9 cellular contexts compared by ENCODE assay signal in the genomic region with DNA sequence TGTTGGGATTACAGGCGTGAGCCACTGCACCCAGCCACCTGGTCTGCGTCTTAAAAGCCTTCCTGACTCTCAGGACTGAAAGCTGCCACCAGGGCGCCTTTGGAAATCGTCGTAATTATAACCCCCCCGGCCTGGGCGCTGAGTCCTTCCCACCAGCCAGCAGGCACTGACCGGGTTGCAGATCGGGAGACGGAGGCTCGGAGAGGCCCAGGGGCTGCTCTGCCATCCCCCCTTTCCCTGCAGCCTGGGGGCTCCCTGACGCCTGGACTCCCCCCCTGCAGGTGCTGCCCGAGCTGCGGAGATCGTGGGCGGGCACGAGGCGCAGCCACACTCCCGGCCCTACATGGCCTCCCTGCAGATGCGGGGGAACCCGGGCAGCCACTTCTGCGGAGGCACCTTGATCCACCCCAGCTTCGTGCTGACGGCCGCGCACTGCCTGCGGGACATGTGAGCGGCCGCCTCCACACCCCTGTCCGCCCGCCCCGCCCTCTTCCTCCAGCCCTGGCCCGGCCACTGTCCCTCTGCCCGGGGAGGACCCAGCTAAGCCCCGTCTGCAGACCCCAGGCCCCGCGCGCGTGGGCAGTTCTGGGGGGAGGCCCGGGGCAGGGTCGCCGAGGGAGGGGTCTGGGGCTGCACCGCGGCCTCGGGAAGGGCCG. TPM values are rescaled to one million over a fixed set of nuclear protein-coding genes. Genes with fewer than 3 reads are reported as not detected.
DNase-seq lines count a peak whose midpoint lies in the region; ATAC-seq and TF ChIP-seq lines count a peak whose summit lies in the region.
"Had no signal": no experiment of that assay in that cellular context is flagged by ENCODE, and none has a peak within 500 bp of the region (broad histone marks: within the 10 kb centered on the region; RNA-seq: fewer than 3 reads in every experiment).

No MANE protein-coding gene starts in this region.

- no TSS peak for BruUV-seq in Panc1 (replicated peaks; lab: Mats Ljungman, UMichigan)

- DNase-seq in H7 (peak; percentile 87), Panc1 (ENCODE audit: low read depth, low spot score) (no peak), cardiac muscle cell (ENCODE audit: low read depth in 1 of 2, low spot score in 1 of 2) (peak in 1 of 2 donors; percentile 71), retina (peak; percentile 55), NCI-H187 (lab: John Stamatoyannopoulos, UW) (no peak), cerebellar nuclear complex (lab: John Stamatoyannopoulos, UW) (no peak), substantia nigra (lab: John Stamatoyannopoulos, UW) (no peak), NCI-H1092 treated with DMSO at 0.1 percent for 48 hours (lab: John Stamatoyannopoulos, UW) (no peak)
- DNase-seq: effector memory CD8-positive, alpha-beta T cell had no signal

- H3K4me3 ChIP-seq in H7 (ENCODE audit: insufficient read depth, low read depth, low read length) (peak overlapping the region; percentile 32), Panc1 (ENCODE audit: low read depth in 2 of 2, low read length in 2 of 2) (peak overlapping the region; percentile 30 to 45), cardiac muscle cell (peak overlapping the region; percentile 15)

- in situ Hi-C loops in Panc1 (cut with HindIII; ENCODE audit: low pct_unique_long_range_greater_than_20kb, low sequenced_read_pairs), result no loop called here

- POLR2A ChIA-PET in Panc1 (lab: Charles Lee), result no interaction called here

- CTCF ChIA-PET in Panc1 (lab: Charles Lee), result interaction anchor here (0.6 kb wide), 1 partner anchor 15 kb away, joined by 3 read pairs; no protein-coding TSS in a partner anchor

- intact Hi-C loops in Panc1 (cut with micrococcal nuclease; ENCODE audit: unreplicated experiment), result no loop called here

- ATAC-seq in Panc1, result peak; percentile 88
- ATAC-seq: effector memory CD8-positive, alpha-beta T cell had no signal

- H3K36me3 ChIP-seq in H7 (replicated peaks; ENCODE audit: control insufficient read depth, insufficient read depth, low read length) (no peaks in the 10 kb centered on the region), Panc1 (ENCODE audit: control insufficient read depth, insufficient read depth, low read length) (no peaks in the 10 kb centered on the region), cardiac muscle cell (no peaks in the 10 kb centered on the region)

- no peak overlapping the region for H3K27ac ChIP-seq in Panc1 (ENCODE audit: low read length)
- no peak overlapping the region for H3K27ac ChIP-seq in cardiac muscle cell
- no peak overlapping the region for H3K27ac ChIP-seq in substantia nigra (ENCODE audit: low read depth, low read length, poor library complexity, severe bottlenecking)

- H3K9me3 ChIP-seq in Panc1 (ENCODE audit: control insufficient read depth, insufficient read depth, low read depth, low read length) (no peaks in the 10 kb centered on the region), cardiac muscle cell (ENCODE audit: low read depth) (no peaks in the 10 kb centered on the region)

- H3K4me1 ChIP-seq in Panc1 (ENCODE audit: control insufficient read depth, insufficient read depth, low read length) (peaks cover 4% of the 10 kb centered on the region; the same call in 1 of the 2 replicates), cardiac muscle cell (ENCODE audit: low read depth) (no peaks in the 10 kb centered on the region)

- TF ChIP-seq CTCF in Panc1 (IDR thresholded peaks at IDR 0.05) (no peak), cardiac muscle cell (IDR thresholded peaks at IDR 0.05; ENCODE audit: low read depth, low read length) (no peak)

- peaks cover 15% of the 10 kb centered on the region for H3K27me3 ChIP-seq in H7 (ENCODE audit: control insufficient read depth, insufficient read depth, low read length)
- no peaks in the 10 kb centered on the region for H3K27me3 ChIP-seq in Panc1 (ENCODE audit: control insufficient read depth, insufficient read depth, low read length)
- peaks cover 33% of the 10 kb centered on the region for H3K27me3 ChIP-seq in cardiac muscle cell

RNA-seq across cellular contexts. Expression of a gene that starts 2.5 kb away (rescaled TPM):
- 0.66 TPM in 1 of 2 replicates, not detected in the other for total RNA-seq in H7 (2014; rRNA removed; shearing (Covaris generic))
- total RNA-seq in Panc1 (2021; ENCODE audit: unreplicated experiment) (1.5 TPM), cardiac muscle cell (0.60 TPM in 1 of 2 replicates, not detected in the other)
- polyA plus RNA-seq in Panc1 (2012; ENCODE audit: insufficient read length), result 2.6 TPM
- 0.44 and 0.57 TPM in 2 replicates for polyA plus RNA-seq in cardiac muscle cell

RNA-seq across cellular contexts. Expression of a gene that starts 8.8 kb away (rescaled TPM):
- total RNA-seq in H7 (2014; rRNA removed; shearing (Covaris generic)), result not detected in 2 replicates
- total RNA-seq in Panc1 (2021; ENCODE audit: unreplicated experiment), result 0.57 TPM
- polyA plus RNA-seq in Panc1 (2012; ENCODE audit: insufficient read length), result 0.40 TPM
- not detected in 2 replicates for total RNA-seq in cardiac muscle cell
- polyA plus RNA-seq in cardiac muscle cell, result not detected in 2 replicates

RNA-seq across cellular contexts. Expression of a gene that starts 15.7 kb away (rescaled TPM):
- 0.85 and 1.3 TPM in 2 replicates for total RNA-seq in H7 (2014; rRNA removed; shearing (Covaris generic))
- total RNA-seq in Panc1 (2021; ENCODE audit: unreplicated experiment) (5.8 TPM), cardiac muscle cell (1.4 and 5.7 TPM in 2 replicates)
- polyA plus RNA-seq in Panc1 (2012; ENCODE audit: insufficient read length), result 5.9 TPM
- polyA plus RNA-seq in cardiac muscle cell, result 1.5 and 5.6 TPM in 2 replicates

RNA-seq across cellular contexts. Expression of a gene that starts 16.2 kb away (rescaled TPM):
- 1.4 and 1.5 TPM in 2 replicates for total RNA-seq in H7 (2014; rRNA removed; shearing (Covaris generic))
- total RNA-seq in Panc1 (2021; ENCODE audit: unreplicated experiment) (9.9 TPM), cardiac muscle cell (1.6 and 2.9 TPM in 2 replicates)
- polyA plus RNA-seq in Panc1 (2012; ENCODE audit: insufficient read length), result 58.2 TPM
- polyA plus RNA-seq in cardiac muscle cell, result 3.1 and 6.5 TPM in 2 replicates

RNA-seq across cellular contexts. Expression of a gene that starts 21.6 kb away (rescaled TPM):
- total RNA-seq in H7 (2014; rRNA removed; shearing (Covaris generic)), result 52.0 and 53.8 TPM in 2 replicates
- 63.7 TPM for total RNA-seq in Panc1 (2021; ENCODE audit: unreplicated experiment)
- 123 TPM for polyA plus RNA-seq in Panc1 (2012; ENCODE audit: insufficient read length)
- 70.8 and 88.2 TPM in 2 replicates for total RNA-seq in cardiac muscle cell
- polyA plus RNA-seq in cardiac muscle cell, result 65.7 and 92.9 TPM in 2 replicates

Comparison
In these comparisons a context has a peak if more than half of its experiments do, and no peak if none do; other contexts are left out.
1. DNase-seq: peak in H7 (single experiment) and retina (single experiment); none in Panc1 (single experiment), NCI-H187 (0 of 2), cerebellar nuclear complex (0 of 2), substantia nigra (0 of 49) and NCI-H1092 treated with DMSO at 0.1 percent for 48 hours (single experiment).
2. Peak in every context shown above with its lines, with median percentiles within 50 percentile points of each other: H3K4me3 ChIP-seq.